Comparison of ENCODE assay signal across 16 cellular contexts in the genomic region with DNA sequence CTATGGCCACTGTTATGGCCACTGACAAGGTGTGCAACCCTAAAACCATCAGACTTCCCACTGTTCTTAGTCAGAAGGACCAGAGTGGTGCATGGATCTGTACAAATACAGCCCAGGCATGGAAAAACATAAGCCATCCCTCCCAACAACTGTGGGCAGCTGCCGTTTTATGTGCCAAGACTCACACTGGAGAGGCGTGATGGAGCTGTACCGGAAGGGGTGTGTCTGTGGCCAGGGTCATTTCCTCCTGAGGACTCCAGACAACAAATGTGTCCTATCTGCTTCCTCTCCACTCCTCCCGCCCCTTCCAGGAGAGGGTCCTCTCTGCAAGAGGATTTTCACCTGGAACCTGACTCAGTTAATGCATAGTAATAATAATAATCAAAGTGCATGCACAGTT. TPM values are rescaled to one million over a fixed set of nuclear protein-coding genes. Genes with fewer than 3 reads are reported as not detected.
DNase-seq lines count a peak whose midpoint lies in the region; ATAC-seq and TF ChIP-seq lines count a peak whose summit lies in the region.
"Had no signal": no experiment of that assay in that cellular context is flagged by ENCODE, and none has a peak within 500 bp of the region (broad histone marks: within the 10 kb centered on the region; RNA-seq: fewer than 3 reads in every experiment).

No MANE protein-coding gene starts in this region.

- H3K4me3 ChIP-seq in breast epithelium, result no peak overlapping the region
- H3K4me3 ChIP-seq: psoas muscle had no signal

- peaks cover 28% of the 10 kb centered on the region for H3K4me1 Mint-ChIP-seq in activated naive CD4-positive, alpha-beta T cell treated with anti-CD3 and anti-CD28 coated beads for 36 hours (ENCODE audit: low read depth)
- peaks cover 98% of the 10 kb centered on the region for H3K4me1 Mint-ChIP-seq in activated B cell treated with CpG ODN at 0.5 μM for 24 hours
- peaks cover 27% of the 10 kb centered on the region for H3K4me1 Mint-ChIP-seq in stimulated activated naive CD8-positive, alpha-beta T cell treated with anti-CD3 and anti-CD28 coated beads, Interleukin-15, amount 100 ng/mL, for 72 hours

- H3K9me3 Mint-ChIP-seq in activated naive CD4-positive, alpha-beta T cell treated with anti-CD3 and anti-CD28 coated beads for 36 hours, result no peaks in the 10 kb centered on the region
- peaks cover 6% of the 10 kb centered on the region for H3K9me3 Mint-ChIP-seq in activated B cell treated with CpG ODN at 0.5 μM for 24 hours
- H3K9me3 Mint-ChIP-seq in stimulated activated naive CD8-positive, alpha-beta T cell treated with anti-CD3 and anti-CD28 coated beads, Interleukin-15, amount 100 ng/mL, for 72 hours, result peaks cover 0 to 8% of the 10 kb centered on the region in 2 donors

- no peak for TF ChIP-seq POLR2A in breast epithelium (IDR thresholded peaks at IDR 0.05)

- H3K27me3 Mint-ChIP-seq in activated naive CD4-positive, alpha-beta T cell treated with anti-CD3 and anti-CD28 coated beads for 36 hours (ENCODE audit: low read depth), result no peaks in the 10 kb centered on the region
- H3K27me3 Mint-ChIP-seq in activated B cell treated with CpG ODN at 0.5 μM for 24 hours, result no peaks in the 10 kb centered on the region
- H3K27me3 Mint-ChIP-seq in stimulated activated naive CD8-positive, alpha-beta T cell treated with anti-CD3 and anti-CD28 coated beads, Interleukin-15, amount 100 ng/mL, for 72 hours, result no peaks in the 10 kb centered on the region

- no peak overlapping the region for H3K27ac ChIP-seq in breast epithelium
- H3K27ac ChIP-seq: psoas muscle had no signal

- no peaks in the 10 kb centered on the region for H3K4me1 ChIP-seq in breast epithelium
- H3K4me1 ChIP-seq: psoas muscle had no signal

- peaks cover 0 to 9% of the 10 kb centered on the region in 2 donors for H3K27me3 ChIP-seq in breast epithelium

- no peak overlapping the region for H3K27ac Mint-ChIP-seq in activated naive CD4-positive, alpha-beta T cell treated with anti-CD3 and anti-CD28 coated beads for 36 hours
- H3K27ac Mint-ChIP-seq in activated B cell treated with CpG ODN at 0.5 μM for 24 hours, result peak overlapping the region; percentile 20
- no peak overlapping the region for H3K27ac Mint-ChIP-seq in stimulated activated naive CD8-positive, alpha-beta T cell treated with anti-CD3 and anti-CD28 coated beads, Interleukin-15, amount 100 ng/mL, for 72 hours

- no peaks in the 10 kb centered on the region for H3K36me3 ChIP-seq in breast epithelium

- POLR2A ChIA-PET in activated B cell treated with CpG ODN at 0.5 μM for 24 hours (lab: Charles Lee), result no interaction called here

- TF ChIP-seq CTCF in activated B cell treated with CpG ODN at 0.5 μM for 24 hours (IDR thresholded peaks at IDR 0.05), result no peak
- no peak for TF ChIP-seq CTCF in breast epithelium (IDR thresholded peaks at IDR 0.05)

- no peaks in the 10 kb centered on the region for H3K36me3 Mint-ChIP-seq in activated naive CD4-positive, alpha-beta T cell treated with anti-CD3 and anti-CD28 coated beads for 36 hours (ENCODE audit: low read depth)
- peaks cover 2% of the 10 kb centered on the region for H3K36me3 Mint-ChIP-seq in activated B cell treated with CpG ODN at 0.5 μM for 24 hours (ENCODE audit: low read depth)

- CTCF ChIA-PET in activated naive CD4-positive, alpha-beta T cell treated with anti-CD3 and anti-CD28 coated beads for 36 hours (lab: Charles Lee), result no interaction called here
- CTCF ChIA-PET in activated B cell treated with CpG ODN at 0.5 μM for 24 hours (lab: Charles Lee), result interaction anchor here (0.9 kb wide), 1 partner anchor 11 kb away, joined by 3 read pairs; no protein-coding TSS in a partner anchor

- ATAC-seq in activated B cell treated with CpG ODN at 0.5 μM for 24 hours (ENCODE audit: low read depth) (no peak), left ventricle myocardium superior (peak; percentile 33)
- peak; percentile 52 for ATAC-seq in stimulated activated naive CD8-positive, alpha-beta T cell treated with anti-CD3 and anti-CD28 coated beads, Interleukin-15, amount 100 ng/mL, for 72 hours
- ATAC-seq: PC-3, psoas muscle had no signal

- no peak overlapping the region for H3K4me3 Mint-ChIP-seq in activated naive CD4-positive, alpha-beta T cell treated with anti-CD3 and anti-CD28 coated beads for 36 hours
- no peak overlapping the region for H3K4me3 Mint-ChIP-seq in activated B cell treated with CpG ODN at 0.5 μM for 24 hours
- no peak overlapping the region for H3K4me3 Mint-ChIP-seq in stimulated activated naive CD8-positive, alpha-beta T cell treated with anti-CD3 and anti-CD28 coated beads, Interleukin-15, amount 100 ng/mL, for 72 hours

- DNase-seq in activated naive CD4-positive, alpha-beta T cell treated with anti-CD3 and anti-CD28 coated beads for 36 hours, result peak; percentile 37
- no peak for DNase-seq in activated naive CD4-positive, alpha-beta T cell (lab: John Stamatoyannopoulos, UW)
- DNase-seq in activated B cell treated with CpG ODN at 0.5 μM for 24 hours (no peak), left ventricle myocardium superior (no peak), H4 (ENCODE audit: low spot score) (no peak), SW480 (ENCODE audit: low spot score) (no peak), breast epithelium (ENCODE audit: low spot score in 2 of 2) (no peak)
- no peak for DNase-seq in stimulated activated naive CD8-positive, alpha-beta T cell treated with anti-CD3 and anti-CD28 coated beads, Interleukin-15, amount 100 ng/mL, for 72 hours
- DNase-seq: activated T-cell treated with anti-CD3 and anti-CD28 coated beads, Interleukin-2, amount 50 U/mL, for 48 hours; DMS79 treated with DMSO at 0.1 percent for 48 hours; NCI-H2171; PC-3; psoas muscle; stimulated activated CD4-positive, alpha-beta T cell treated with anti-CD3 and anti-CD28 coated beads, Interleukin-2, amount 100 ng/mL, for 24 hours; T1000 had no signal

- H3K9me3 ChIP-seq in breast epithelium, result no peaks in the 10 kb centered on the region
- H3K9me3 ChIP-seq: psoas muscle had no signal

- intact Hi-C loops in activated naive CD4-positive, alpha-beta T cell treated with anti-CD3 and anti-CD28 coated beads for 36 hours (cut with micrococcal nuclease), result no loop called here
- intact Hi-C loops in activated B cell treated with CpG ODN at 0.5 μM for 24 hours (cut with micrococcal nuclease) (no loop called here), left ventricle myocardium superior (cut with micrococcal nuclease) (loop anchor here (10.0 kb wide), 2 partner anchors 553 to 663 kb away; no protein-coding TSS in a partner anchor), breast epithelium (cut with DNase I; ENCODE audit: low total_unique reads) (no loop called here)

RNA-seq across cellular contexts. Expression of a gene that starts 29.5 kb away (rescaled TPM):
- not detected for total RNA-seq in activated naive CD4-positive, alpha-beta T cell treated with anti-CD3 and anti-CD28 coated beads for 36 hours
- 0.20 TPM in 1 of 2 replicates, not detected in the other for total RNA-seq in activated B cell treated with CpG ODN at 0.5 μM for 24 hours
- 0.07 TPM for total RNA-seq in left ventricle myocardium superior
- total RNA-seq in H4 (2014; rRNA removed; shearing (Covaris generic)), result not detected in 2 replicates
- total RNA-seq in breast epithelium, result under 1 TPM in 1 of 3 donors, not detected in 2; 0.16 TPM
- total RNA-seq: epithelial cell of proximal tubule, PC-3, psoas muscle had no signal

RNA-seq across cellular contexts. Expression of a gene that starts 53.5 kb away (rescaled TPM):
- total RNA-seq in activated naive CD4-positive, alpha-beta T cell treated with anti-CD3 and anti-CD28 coated beads for 36 hours, result not detected
- total RNA-seq in activated B cell treated with CpG ODN at 0.5 μM for 24 hours, result not detected in 2 replicates
- total RNA-seq in left ventricle myocardium superior, result 7.2 TPM
- total RNA-seq in H4 (2014; rRNA removed; shearing (Covaris generic)), result not detected in 2 replicates
- total RNA-seq in breast epithelium, result 1 to 10 TPM in 2 of 3 donors, under 1 TPM in 1; 0.98 to 8.8 (median 2.8) TPM
- total RNA-seq: PC-3 had no signal
